ENCODE assay signal across 31 cellular contexts in the genomic region with DNA sequence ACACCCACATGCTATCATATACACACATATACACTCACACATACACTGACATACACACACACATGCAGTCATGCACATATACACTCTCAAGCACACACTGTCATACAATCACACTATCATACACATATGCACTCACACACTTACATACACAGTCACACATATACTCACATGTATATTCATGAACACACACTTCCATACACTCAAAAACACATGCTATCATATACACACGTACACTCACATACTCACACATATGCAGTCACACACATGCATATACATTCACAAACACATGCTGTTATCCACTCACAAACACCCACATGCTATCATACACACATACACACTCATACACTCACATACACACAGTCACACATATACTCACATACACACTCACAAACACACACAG.
"Had no signal": no experiment of that assay in that cellular context is flagged by ENCODE, and none has a peak within 500 bp of the region (broad histone marks: within the 10 kb centered on the region; RNA-seq: fewer than 3 reads in every experiment).

No MANE protein-coding gene starts in this region.

- H3K27ac ChIP-seq: adrenal gland, breast epithelium, cardiac muscle cell, colonic mucosa, WERI-Rb-1 had no signal

- ATAC-seq: activated CD4-positive, alpha-beta T cell treated with anti-CD3 and anti-CD28 coated beads for 36 hours; activated CD4-positive, CD25-positive, alpha-beta regulatory T cell treated with anti-CD3 and anti-CD28 coated beads, Interleukin-2, amount 50 U/mL, for 24 hours; activated CD8-positive, alpha-beta memory T cell treated with anti-CD3 and anti-CD28 coated beads, Interleukin-2, amount 10 ng/mL, durations not matched to agents 7 days and 5 days; activated CD8-positive, alpha-beta T cell treated with anti-CD3 and anti-CD28 coated beads, Interleukin-2, amount 10 ng/mL, durations not matched to agents 7 days and 5 days; activated naive CD8-positive, alpha-beta T cell treated with anti-CD3 and anti-CD28 coated beads, Interleukin-2, amount 50 U/mL, for 24 hours; esophagus mucosa; T-helper 17 cell had no signal

- H3K27me3 ChIP-seq: adrenal gland, breast epithelium, cardiac muscle cell, colonic mucosa had no signal

- H3K36me3 ChIP-seq: adrenal gland, breast epithelium, cardiac muscle cell, colonic mucosa, WERI-Rb-1 had no signal

- H3K4me1 ChIP-seq: adrenal gland, breast epithelium, colonic mucosa had no signal

- H3K9me3 ChIP-seq: adrenal gland, breast epithelium, colonic mucosa had no signal

- H3K4me3 ChIP-seq: adrenal gland, breast epithelium, cardiac muscle cell, colonic mucosa had no signal

- DNase-seq: activated B cell treated with CpG ODN at 0.5 μM for 24 hours; activated CD4-positive, alpha-beta memory T cell treated with anti-CD3 and anti-CD28 coated beads for 36 hours; activated CD4-positive, alpha-beta T cell treated with anti-CD3 and anti-CD28 coated beads for 36 hours; activated CD4-positive, alpha-beta T cell treated with anti-CD3 and anti-CD28 coated beads, Interleukin-2, amount 10 ng/mL, durations not matched to agents 24 days and 14 days; activated CD8-positive, alpha-beta memory T cell treated with anti-CD3 and anti-CD28 coated beads, Interleukin-2, amount 10 ng/mL, durations not matched to agents 7 days and 5 days; activated CD8-positive, alpha-beta memory T cell treated with anti-CD3 and anti-CD28 coated beads, Interleukin-2, amount 50 U/mL, for 4 hours; activated CD8-positive, alpha-beta T cell treated with anti-CD3 and anti-CD28 coated beads, Interleukin-2, amount 10 ng/mL, durations not matched to agents 7 days and 5 days; activated effector memory CD4-positive, alpha-beta T cell treated with anti-CD3 and anti-CD28 coated beads, Interleukin-2, amount 50 U/mL, for 16 hours; activated naive CD4-positive, alpha-beta T cell treated with anti-CD3 and anti-CD28 coated beads for 36 hours; activated naive CD8-positive, alpha-beta T cell treated with anti-CD3 and anti-CD28 coated beads for 36 hours; activated naive CD8-positive, alpha-beta T cell treated with anti-CD3 and anti-CD28 coated beads, Interleukin-2, amount 50 U/mL, for 24 hours; activated T-cell treated with anti-CD3 and anti-CD28 coated beads, Interleukin-2, amount 50 U/mL, for 1 hour; activated T-cell treated with anti-CD3 and anti-CD28 coated beads, Interleukin-2, amount 50 U/mL, for 48 hours; adrenal gland; amygdala; aorta; central memory CD4-positive, alpha-beta T cell; cerebellar nuclear complex; colonic mucosa; effector memory CD4-positive, alpha-beta T cell; endodermal cell; foreskin fibroblast; head of caudate nucleus; T-helper 17 cell; T1000; WERI-Rb-1 had no signal

- FAIRE-seq: frontal cortex had no signal
